In genomic region chr4:119297795-119298194, GRCh38 we compare ENCODE assay signal across 13 cellular contexts. TPM values are rescaled to one million over a fixed set of nuclear protein-coding genes. Genes with fewer than 3 reads are reported as not detected.
DNase-seq lines count a peak whose midpoint lies in the region; ATAC-seq and TF ChIP-seq lines count a peak whose summit lies in the region.
"Had no signal": no experiment of that assay in that cellular context is flagged by ENCODE, and none has a peak within 500 bp of the region (broad histone marks: within the 10 kb centered on the region; RNA-seq: fewer than 3 reads in every experiment).

No MANE protein-coding gene starts in this region.

- H3K27me3 Mint-ChIP-seq in activated T-cell treated with anti-CD3 and anti-CD28 coated beads, Interleukin-2, amount 50 U/mL, for 72 hours (ENCODE audit: low read depth), result no peaks in the 10 kb centered on the region
- H3K27me3 Mint-ChIP-seq: stimulated activated naive B cell treated with anti-CD40 and anti-IgM and Interleukin-4, amounts not matched to agents 10 μg/mL and 1 μg/mL and 100 μg/mL, for 72 hours had no signal

- peaks cover 16 to 19% of the 10 kb centered on the region in 2 donors for H3K36me3 Mint-ChIP-seq in activated T-cell treated with anti-CD3 and anti-CD28 coated beads, Interleukin-2, amount 50 U/mL, for 72 hours (ENCODE audit: insufficient read depth in 2 of 2)

- no peak overlapping the region for H3K27ac ChIP-seq in stomach smooth muscle (ENCODE audit: low read length)

- no peak for ATAC-seq in activated T-cell treated with anti-CD3 and anti-CD28 coated beads, Interleukin-2, amount 50 U/mL, for 72 hours (replicated peaks in 1 of 2)
- ATAC-seq in GM19463 (IDR thresholded peaks at IDR 0.05; ENCODE audit: unreplicated experiment), result no peak
- ATAC-seq: stimulated activated naive B cell treated with anti-CD40 and anti-IgM and Interleukin-4, amounts not matched to agents 10 μg/mL and 1 μg/mL and 100 μg/mL, for 72 hours had no signal

- TF ChIP-seq CTCF in WI38 (IDR thresholded peaks at IDR 0.05; ENCODE audit: low read depth, low read length) (no peak), fibroblast of mammary gland (conservative IDR thresholded peaks at IDR 0.05; ENCODE audit: control insufficient read depth, insufficient read depth, low read depth, low read length) (no peak)

- H3K36me3 ChIP-seq in stomach smooth muscle (ENCODE audit: control insufficient read depth in 2 of 2, insufficient read depth in 2 of 2, low read length in 2 of 2), result peaks cover 9 to 13% of the 10 kb centered on the region in 2 donors

- no peaks in the 10 kb centered on the region for H3K9me3 ChIP-seq in stomach smooth muscle (ENCODE audit: control insufficient read depth in 2 of 2, low read length in 2 of 2)

- no peaks in the 10 kb centered on the region for H3K9me3 Mint-ChIP-seq in activated T-cell treated with anti-CD3 and anti-CD28 coated beads, Interleukin-2, amount 50 U/mL, for 72 hours
- H3K9me3 Mint-ChIP-seq: stimulated activated naive B cell treated with anti-CD40 and anti-IgM and Interleukin-4, amounts not matched to agents 10 μg/mL and 1 μg/mL and 100 μg/mL, for 72 hours had no signal

- H3K4me1 ChIP-seq in stomach smooth muscle (ENCODE audit: control insufficient read depth, insufficient read depth, low read length), result peaks cover 3% of the 10 kb centered on the region

- H3K4me1 Mint-ChIP-seq in activated T-cell treated with anti-CD3 and anti-CD28 coated beads, Interleukin-2, amount 50 U/mL, for 72 hours (ENCODE audit: low read depth), result peaks cover 26% of the 10 kb centered on the region

- no peak for DNase-seq in activated T-cell treated with anti-CD3 and anti-CD28 coated beads, Interleukin-2, amount 50 U/mL, for 72 hours
- no peak for DNase-seq in activated T-cell treated with anti-CD3 and anti-CD28 coated beads, Interleukin-2, amount 50 U/mL, for 48 hours
- DNase-seq in fibroblast of mammary gland (ENCODE audit: low read depth), result no peak
- no peak for DNase-seq in CD1c-positive myeloid dendritic cell (ENCODE audit: extremely low spot score)
- DNase-seq in NCI-H2107 treated with DMSO at 0.1 percent for 48 hours (lab: John Stamatoyannopoulos, UW; ENCODE audit: unreplicated experiment), result no peak
- DNase-seq: activated CD4-positive, alpha-beta T cell treated with anti-CD3 and anti-CD28 coated beads, Interleukin-2, amount 50 U/mL, for 48 hours; erythroblast; NCI-H1417; NCI-H524 treated with DMSO at 0.1 percent for 48 hours; stimulated activated naive B cell treated with anti-CD40 and anti-IgM and Interleukin-4, amounts not matched to agents 10 μg/mL and 1 μg/mL and 100 μg/mL, for 72 hours had no signal

- peak overlapping the region; percentile 13 to 96 for H3K4me3 Mint-ChIP-seq in activated T-cell treated with anti-CD3 and anti-CD28 coated beads, Interleukin-2, amount 50 U/mL, for 72 hours
- H3K4me3 Mint-ChIP-seq: stimulated activated naive B cell treated with anti-CD40 and anti-IgM and Interleukin-4, amounts not matched to agents 10 μg/mL and 1 μg/mL and 100 μg/mL, for 72 hours had no signal

- no peak overlapping the region for H3K9ac ChIP-seq in stomach smooth muscle (ENCODE audit: low read length in 2 of 2)

- peak overlapping the region; percentile 99 for H3K27ac Mint-ChIP-seq in activated T-cell treated with anti-CD3 and anti-CD28 coated beads, Interleukin-2, amount 50 U/mL, for 72 hours
- H3K27ac Mint-ChIP-seq: stimulated activated naive B cell treated with anti-CD40 and anti-IgM and Interleukin-4, amounts not matched to agents 10 μg/mL and 1 μg/mL and 100 μg/mL, for 72 hours had no signal

- no peaks in the 10 kb centered on the region for H3K27me3 ChIP-seq in stomach smooth muscle (ENCODE audit: control insufficient read depth in 1 of 2, insufficient read depth in 2 of 2, low read length in 2 of 2)

- H3K4me3 ChIP-seq in WI38 (ENCODE audit: low read depth, low read length) (peak overlapping the region; percentile 85), fibroblast of mammary gland (ENCODE audit: control insufficient read depth, low read depth, low read length) (peak overlapping the region; percentile 97), stomach smooth muscle (ENCODE audit: low read length in 2 of 2) (peak overlapping the region; percentile 31 to 100)

RNA-seq across cellular contexts. Expression of gene FABP2, which starts 24.1 kb away (rescaled TPM):
- not detected for total RNA-seq in activated T-cell treated with anti-CD3 and anti-CD28 coated beads, Interleukin-2, amount 50 U/mL, for 72 hours
